ENCODE assay signal across 27 cellular contexts in genomic region chr11:14861680-14862079, GRCh38. TPM values are rescaled to one million over a fixed set of nuclear protein-coding genes. Genes with fewer than 3 reads are reported as not detected.
DNase-seq lines count a peak whose midpoint lies in the region; ATAC-seq, FAIRE-seq and TF ChIP-seq lines count a peak whose summit lies in the region.
"Had no signal": no experiment of that assay in that cellular context is flagged by ENCODE, and none has a peak within 500 bp of the region (broad histone marks: within the 10 kb centered on the region; RNA-seq: fewer than 3 reads in every experiment).

No MANE protein-coding gene starts in this region.

- TF ChIP-seq RAD21 in K562 (CRISPR knock-in tag; conservative IDR thresholded peaks at IDR 0.05 in 1 of 2, IDR thresholded peaks at IDR 0.05 in 1 of 2) = no peak

- peak; percentile 14 for DNase-seq in Calu3
- DNase-seq in MV-4-11 (lab: John Stamatoyannopoulos, UW) = peak; percentile 39
- DNase-seq in K562 (ENCODE audit: extremely low read depth in 1 of 4, low spot score in 3 of 4) = peak in 1 of 4 experiments; percentile 9
- no peak for DNase-seq in mesenchymal stem cell
- no peak for DNase-seq in HFFc6
- no peak for DNase-seq in GM19238 (ENCODE audit: insufficient read length, low spot score)
- no peak for DNase-seq in D721Med (ENCODE audit: insufficient read length, low spot score)
- DNase-seq: activated CD4-positive, alpha-beta memory T cell treated with anti-CD3 and anti-CD28 coated beads, Interleukin-2, amount 10 ng/mL, durations not matched to agents 7 days and 5 days; activated naive CD4-positive, alpha-beta T cell treated with anti-CD3 and anti-CD28 coated beads, Interleukin-2, amount 50 U/mL, for 16 hours; activated T-cell treated with anti-CD3 and anti-CD28 coated beads, Interleukin-2, amount 50 U/mL, for 24 hours; cerebellar nuclear complex; DND-41; foreskin melanocyte; hippocampal formation; NCI-H1417 treated with DMSO at 0.1 percent for 48 hours; NCI-H2171 treated with DMSO at 0.1 percent for 48 hours; NCI-H82; occipital lobe; stimulated activated naive CD4-positive, alpha-beta T cell; SW 1271 had no signal

- no peaks in the 10 kb centered on the region for H3K79me2 ChIP-seq in K562 (ENCODE audit: control insufficient read depth, insufficient read depth, low read length)

- intact Hi-C loops in Calu3 (cut with micrococcal nuclease; ENCODE audit: unreplicated experiment) (no loop called here), K562 (cut with micrococcal nuclease) (no loop called here)

- H3K9me3 ChIP-seq in K562 (replicated peaks; ENCODE audit: control insufficient read depth, insufficient read depth, low read depth, low read length) (no peaks in the 10 kb centered on the region), mesenchymal stem cell (ENCODE audit: control insufficient read depth, low read length) (no peaks in the 10 kb centered on the region)
- H3K9me3 ChIP-seq: thoracic aorta had no signal

- H3K36me3 ChIP-seq in K562 (ENCODE audit: control insufficient read depth, insufficient read depth, low read length) = peaks cover 12% of the 10 kb centered on the region; the same call in 2 of the 3 replicates
- H3K36me3 ChIP-seq in mesenchymal stem cell (ENCODE audit: control insufficient read depth in 1 of 2, insufficient read depth in 2 of 2, low read depth in 1 of 2, low read length in 2 of 2) = no peaks in the 10 kb centered on the region
- H3K36me3 ChIP-seq: thoracic aorta had no signal

- no peak overlapping the region for H3K4me3 Mint-ChIP-seq in Calu3 (ENCODE audit: low read depth, unreplicated experiment)
- H3K4me3 Mint-ChIP-seq in HFFc6 = no peak overlapping the region
- H3K4me3 Mint-ChIP-seq: activated CD4-positive, alpha-beta memory T cell treated with anti-CD3 and anti-CD28 coated beads, Interleukin-2, amount 10 ng/mL, durations not matched to agents 7 days and 5 days; activated T-cell treated with anti-CD3 and anti-CD28 coated beads, Interleukin-2, amount 50 U/mL, for 24 hours had no signal

- H3K18ac ChIP-seq in mesenchymal stem cell (ENCODE audit: low read depth in 1 of 2, low read length in 2 of 2) = no peak overlapping the region

- no peaks in the 10 kb centered on the region for H3K27me3 ChIP-seq in K562 (ENCODE audit: control insufficient read depth in 2 of 2, insufficient read depth in 2 of 2, low read length in 2 of 2)
- H3K27me3 ChIP-seq in mesenchymal stem cell (ENCODE audit: control insufficient read depth in 1 of 2, insufficient read depth in 1 of 2, low read length in 2 of 2) = no peaks in the 10 kb centered on the region

- H3K4me1 Mint-ChIP-seq in Calu3 (ENCODE audit: low read depth, unreplicated experiment) (peaks cover 13% of the 10 kb centered on the region), HFFc6 (ENCODE audit: low read depth) (no peaks in the 10 kb centered on the region)
- H3K4me1 Mint-ChIP-seq: activated CD4-positive, alpha-beta memory T cell treated with anti-CD3 and anti-CD28 coated beads, Interleukin-2, amount 10 ng/mL, durations not matched to agents 7 days and 5 days had no signal

- no peak overlapping the region for H2AK5ac ChIP-seq in mesenchymal stem cell (ENCODE audit: low read length, severe bottlenecking)

- H3K27ac Mint-ChIP-seq in Calu3 (ENCODE audit: unreplicated experiment) = no peak overlapping the region
- no peak overlapping the region for H3K27ac Mint-ChIP-seq in HFFc6
- H3K27ac Mint-ChIP-seq: activated CD4-positive, alpha-beta memory T cell treated with anti-CD3 and anti-CD28 coated beads, Interleukin-2, amount 10 ng/mL, durations not matched to agents 7 days and 5 days; activated T-cell treated with anti-CD3 and anti-CD28 coated beads, Interleukin-2, amount 50 U/mL, for 24 hours had no signal

- H2AFZ ChIP-seq in K562 (ENCODE audit: low read depth, low read length) = no peak overlapping the region
- no peak overlapping the region for H2AFZ ChIP-seq in mesenchymal stem cell (ENCODE audit: low read depth, low read length)

- H3K27me3 Mint-ChIP-seq in Calu3 (ENCODE audit: unreplicated experiment) (no peaks in the 10 kb centered on the region), HFFc6 (ENCODE audit: insufficient read depth) (peaks cover 2% of the 10 kb centered on the region; the same call in 1 of the 2 replicates)
- H3K27me3 Mint-ChIP-seq: activated CD4-positive, alpha-beta memory T cell treated with anti-CD3 and anti-CD28 coated beads, Interleukin-2, amount 10 ng/mL, durations not matched to agents 7 days and 5 days; activated T-cell treated with anti-CD3 and anti-CD28 coated beads, Interleukin-2, amount 50 U/mL, for 24 hours had no signal

- ATAC-seq in K562 = no peak
- no peak for ATAC-seq in GM19455 (IDR thresholded peaks at IDR 0.05; ENCODE audit: unreplicated experiment)
- ATAC-seq: activated CD4-positive, CD25-positive, alpha-beta regulatory T cell treated with anti-CD3 and anti-CD28 coated beads, Interleukin-2, amount 50 U/mL, for 24 hours; Right ventricle myocardium inferior had no signal

- no peak overlapping the region for H2BK120ac ChIP-seq in mesenchymal stem cell (ENCODE audit: low read depth, low read length)

- no peak for TF ChIP-seq POLR2A in K562 (conservative IDR thresholded peaks at IDR 0.05)

- H3K9me1 ChIP-seq in K562 (ENCODE audit: control insufficient read depth, insufficient read depth, low read length) = no peaks in the 10 kb centered on the region

- no peak overlapping the region for H2BK15ac ChIP-seq in mesenchymal stem cell (ENCODE audit: low read depth, poor library complexity, severe bottlenecking)

- H4K20me1 ChIP-seq in K562 (replicated peaks; ENCODE audit: control insufficient read depth, insufficient read depth, low read length) = no peaks in the 10 kb centered on the region

- no peak overlapping the region for H3K23ac ChIP-seq in mesenchymal stem cell (ENCODE audit: low read length in 2 of 2)

- H3K4ac ChIP-seq in mesenchymal stem cell (ENCODE audit: low read depth in 1 of 2, low read length in 2 of 2) = no peak overlapping the region

- no peaks in the 10 kb centered on the region for H3K79me1 ChIP-seq in mesenchymal stem cell (replicated peaks; ENCODE audit: low read length, poor library complexity, severe bottlenecking)

- H3K9me3 Mint-ChIP-seq in Calu3 (ENCODE audit: low read depth, unreplicated experiment) (no peaks in the 10 kb centered on the region), HFFc6 (peaks cover 6% of the 10 kb centered on the region)

- no peak overlapping the region for H3K14ac ChIP-seq in mesenchymal stem cell (ENCODE audit: low read length in 2 of 2)

- in situ Hi-C loops in K562 (cut with MboI) = no loop called here

- no peak overlapping the region for H3K4me2 ChIP-seq in K562 (ENCODE audit: insufficient read depth, low read length)
- no peak overlapping the region for H3K4me2 ChIP-seq in mesenchymal stem cell (ENCODE audit: low read length, poor library complexity, severe bottlenecking)
- H3K4me2 ChIP-seq: smooth muscle cell had no signal

- H3K27ac ChIP-seq in K562 (ENCODE audit: extremely low read depth, low read depth, low read length) (no peak overlapping the region), mesenchymal stem cell (ENCODE audit: low read length, poor library complexity, severe bottlenecking) (no peak overlapping the region)
- H3K27ac ChIP-seq: thoracic aorta had no signal

- H3K9ac ChIP-seq in K562 (ENCODE audit: insufficient read depth in 1 of 2, low read depth in 2 of 2, low read length in 2 of 2) = no peak overlapping the region
- no peak overlapping the region for H3K9ac ChIP-seq in mesenchymal stem cell (ENCODE audit: low read length)

- FAIRE-seq in K562 (lab: Jason Lieb, UNC) (no peak), D721Med (lab: Jason Lieb, UNC) (no peak)
- FAIRE-seq: GM12891 had no signal

- POLR2A ChIA-PET in K562 (lab: Yijun Ruan, JAX) = interaction anchor here (0.9 to 1.2 kb wide), 2 partner anchors 10 to 33 kb away, joined by 3 to 4 read pairs; no protein-coding TSS in a partner anchor

- H3K4me1 ChIP-seq in K562 (replicated peaks in 1 of 2; ENCODE audit: control insufficient read depth in 2 of 2, insufficient read depth in 2 of 2, low read length in 2 of 2) = no peaks in the 10 kb centered on the region
- no peaks in the 10 kb centered on the region for H3K4me1 ChIP-seq in mesenchymal stem cell (ENCODE audit: control insufficient read depth, insufficient read depth, low read depth, low read length)

- no TSS peak for BruUV-seq in Calu3 (replicated peaks; lab: Mats Ljungman, UMichigan)
- BruUV-seq in K562 (replicated peaks; lab: Mats Ljungman, UMichigan) = no TSS peak

- H2BK5ac ChIP-seq in mesenchymal stem cell (ENCODE audit: low read depth, low read length, poor library complexity, severe bottlenecking) = no peak overlapping the region

- 69% methylated on average over 1 of the region's 1 CpG for WGBS in K562 (ENCODE audit: insufficient coverage, low coverage, missing lambda C conversion rate)
- 92% methylated on average over 1 of the region's 1 CpG for WGBS in mesenchymal stem cell

- H3K4me3 ChIP-seq in K562 (no peak overlapping the region), mesenchymal stem cell (ENCODE audit: insufficient read depth in 1 of 2, low read depth in 1 of 2, low read length in 2 of 2) (no peak overlapping the region)
- H3K4me3 ChIP-seq: lung, smooth muscle cell, thoracic aorta had no signal

- no peak overlapping the region for H4K91ac ChIP-seq in mesenchymal stem cell (ENCODE audit: low read length)

- TF ChIP-seq CTCF in Calu3 (IDR thresholded peaks at IDR 0.05; ENCODE audit: unreplicated experiment) = no peak
- no peak for TF ChIP-seq CTCF in K562 (IDR thresholded peaks at IDR 0.05 in 2 of 3, conservative IDR thresholded peaks at IDR 0.05 in 1 of 3; ENCODE audit: insufficient read depth in 2 of 3, low read depth in 1 of 3, low read length in 3 of 3)
- TF ChIP-seq CTCF in HFFc6 (IDR thresholded peaks at IDR 0.05) = no peak
- no peak for TF ChIP-seq CTCF in D721Med (IDR thresholded peaks at IDR 0.05; ENCODE audit: insufficient read depth, missing control alignments)

- CTCF ChIA-PET in Calu3 (lab: Charles Lee) (no interaction called here), K562 (lab: Yijun Ruan, JAX; ENCODE audit: low intra/inter-chr PET ratio) (no interaction called here)

- peak overlapping the region; percentile 28 for H4K8ac ChIP-seq in mesenchymal stem cell (ENCODE audit: low read length)

- H2BK12ac ChIP-seq in mesenchymal stem cell (ENCODE audit: low read length in 2 of 2) = no peak overlapping the region

- no peak for TF ChIP-seq EP300 in K562 (IDR thresholded peaks at IDR 0.05; ENCODE audit: low read length)

- H3K36me3 Mint-ChIP-seq in Calu3 (ENCODE audit: insufficient read depth, unreplicated experiment) (no peaks in the 10 kb centered on the region), HFFc6 (ENCODE audit: low read depth) (no peaks in the 10 kb centered on the region)

RNA-seq across cellular contexts. Expression of gene CYP2R1, which starts 30.4 kb away (rescaled TPM):
- 21.0 and 21.4 TPM in 2 replicates for total RNA-seq in Calu3 (2022)
- 23.4 and 40.6 TPM in 2 replicates for total RNA-seq in K562 (2011; cell fraction: chromatin; rRNA removed; ENCODE audit: low replicate concordance)
- total RNA-seq in K562 (2011; cell fraction: nucleolus; rRNA removed) = 10.8 and 19.5 TPM in 2 replicates
- 34.5 and 48.2 TPM in 2 replicates for total RNA-seq in K562 (2011; cell fraction: nucleoplasm; rRNA removed)
- total RNA-seq in K562 (2014; rRNA removed) = 17.7 and 19.4 TPM in 2 replicates
- 32.3 and 43.3 TPM in 2 replicates for total RNA-seq in K562 (2014; rRNA removed; fragmentation: Illumina TruSeq; extraction: Trizol)
- total RNA-seq in K562 (2015; rRNA removed; fragmentation: Illumina TruSeq; extraction: Trizol) = 15.9 and 20.8 TPM in 2 replicates
- 19.7 and 20.1 TPM in 2 replicates for total RNA-seq in K562 (2021)
- polyA plus RNA-seq in K562 (2011; rRNA removed) = 39.3 and 40.5 TPM in 2 replicates
- 9.3 and 15.6 TPM in 2 replicates for polyA plus RNA-seq in K562 (2011; cell fraction: cytosol; rRNA removed)
- 60.3 and 78.0 TPM in 2 replicates for polyA plus RNA-seq in K562 (2011; cell fraction: nucleus; rRNA removed)
- 20.4 and 69.1 TPM in 2 replicates for polyA plus RNA-seq in K562 (2012)
- 33.2 and 37.2 TPM in 2 replicates for polyA plus RNA-seq in K562 (2014; fragmentation: Illumina TruSeq; extraction: Trizol)
- polyA plus RNA-seq in K562 (2014; fragmentation: Nextera tagmentation; extraction: Ambion mirVana) = 10 to 100 TPM; 26.6 to 29.4 TPM
- 34.5 and 38.0 TPM in 2 replicates for polyA plus RNA-seq in K562 (2014; rRNA removed)
- polyA minus RNA-seq in K562 (2011; rRNA and poly(A)+ RNA removed) = 27.4 and 32.5 TPM in 2 replicates
- 7.4 and 12.8 TPM in 2 replicates for polyA minus RNA-seq in K562 (2011; cell fraction: cytosol; rRNA and poly(A)+ RNA removed)
- polyA minus RNA-seq in K562 (2011; cell fraction: nucleus; rRNA and poly(A)+ RNA removed) = 24.2 and 39.0 TPM in 2 replicates
- 11.3 TPM for polyA plus RNA-seq in mesenchymal stem cell (2013, experiment 1 of 2)
- 10.5 TPM for polyA plus RNA-seq in mesenchymal stem cell (2013, experiment 2 of 2)
- 1 to 10 TPM in 4 of 6 experiments, under 1 TPM in 2; 0.67 to 4.0 (median 1.2) TPM for total RNA-seq in HFFc6 (2021; fragmentation: NEBNext Ultra II Directional; extraction: Animal tissue kit (Norgen Biotek cat#: 25700))

Comparison
In these comparisons a context has a peak if more than half of its experiments do, and no peak if none do; other contexts are left out.
1. DNase-seq: peak in Calu3 (single experiment) and MV-4-11 (single experiment); none in mesenchymal stem cell (single experiment), HFFc6 (single experiment), GM19238 (single experiment) and D721Med (single experiment).